Comparison of ENCODE assay signal across 18 cellular contexts in genomic region chr10:109393425-109393824, GRCh38.
DNase-seq lines count a peak whose midpoint lies in the region; ATAC-seq, FAIRE-seq and TF ChIP-seq lines count a peak whose summit lies in the region.
"Had no signal": no experiment of that assay in that cellular context is flagged by ENCODE, and none has a peak within 500 bp of the region (broad histone marks: within the 10 kb centered on the region; RNA-seq: fewer than 3 reads in every experiment).

No MANE protein-coding gene starts in this region.

- H3K9me3 ChIP-seq in A673 (ENCODE audit: low read depth, low read length, poor library complexity, severe bottlenecking) (peaks cover 22% of the 10 kb centered on the region), endodermal cell (ENCODE audit: control insufficient read depth, low read length) (peaks cover 35% of the 10 kb centered on the region), kidney (ENCODE audit: control insufficient read depth in 1 of 2, low read length in 2 of 2) (no peaks in the 10 kb centered on the region)
- H3K9me3 ChIP-seq: HAP-1 had no signal

- H3K4me3 ChIP-seq in A673 (ENCODE audit: low read depth, low read length, poor library complexity, severe bottlenecking) (no peak overlapping the region), endodermal cell (ENCODE audit: low read length) (peak overlapping the region; percentile 53), kidney (ENCODE audit: low read length in 2 of 2) (no peak overlapping the region)
- H3K4me3 ChIP-seq: GM12878, HAP-1, K562 had no signal

- H3K4me1 ChIP-seq in A673 (ENCODE audit: insufficient read depth, low read length, poor library complexity, severe bottlenecking): peaks cover 21% of the 10 kb centered on the region
- no peaks in the 10 kb centered on the region for H3K4me1 ChIP-seq in endodermal cell (ENCODE audit: control insufficient read depth, insufficient read depth, low read length)
- no peaks in the 10 kb centered on the region for H3K4me1 ChIP-seq in kidney (ENCODE audit: control insufficient read depth in 1 of 2, insufficient read depth in 1 of 2, low read depth in 1 of 2, low read length in 2 of 2)
- H3K4me1 ChIP-seq: HAP-1 had no signal

- H3K9me3 Mint-ChIP-seq in endodermal cell: peaks cover 27% of the 10 kb centered on the region

- peaks cover 21% of the 10 kb centered on the region for H3K27me3 Mint-ChIP-seq in endodermal cell (ENCODE audit: insufficient read depth)
- H3K27me3 Mint-ChIP-seq: CD4-positive, alpha-beta memory T cell had no signal

- H3K9ac ChIP-seq in endodermal cell (ENCODE audit: extremely low read depth, low read length, poor library complexity, severe bottlenecking): no peak overlapping the region
- H3K9ac ChIP-seq in kidney (ENCODE audit: low read length in 2 of 2): no peak overlapping the region

- peak; percentile 93 for DNase-seq in A673 (ENCODE audit: low spot score)
- peak; percentile 95 for DNase-seq in NCI-H82 (lab: John Stamatoyannopoulos, UW)
- DNase-seq in endodermal cell: peak; percentile 89
- peak; percentile 58 for DNase-seq in kidney
- no peak for DNase-seq in middle frontal gyrus (ENCODE audit: extremely low spot score, low spot score)
- no peak for DNase-seq in cerebellar cortex (ENCODE audit: low spot score)
- no peak for DNase-seq in AG20443 (ENCODE audit: low spot score)
- DNase-seq: CD4-positive, alpha-beta memory T cell; MV-4-11; NCI-H1417 treated with DMSO at 0.1 percent for 48 hours; NCI-H1930; NCI-H774 had no signal

- H3K36me3 ChIP-seq in A673 (ENCODE audit: insufficient read depth, low read length, poor library complexity, severe bottlenecking) (no peaks in the 10 kb centered on the region), endodermal cell (ENCODE audit: control insufficient read depth, insufficient read depth, low read length) (no peaks in the 10 kb centered on the region), kidney (ENCODE audit: control insufficient read depth in 1 of 2, insufficient read depth in 2 of 2, low read length in 2 of 2) (no peaks in the 10 kb centered on the region)
- H3K36me3 ChIP-seq: HAP-1 had no signal

- CTCF ChIA-PET in A673 (lab: Charles Lee): interaction anchor here (0.6 kb wide), 1 partner anchor 29 kb away, joined by 3 read pairs; no protein-coding TSS in a partner anchor

- no peak for TF ChIP-seq CTCF in A673 (conservative IDR thresholded peaks at IDR 0.05; ENCODE audit: low read depth, low read length)
- peak; percentile 35 for TF ChIP-seq CTCF in endodermal cell (conservative IDR thresholded peaks at IDR 0.05)
- no peak for TF ChIP-seq CTCF in kidney (IDR thresholded peaks at IDR 0.05; ENCODE audit: borderline replicate concordance, extremely low read depth, insufficient read depth)

- H3K4me3 Mint-ChIP-seq in endodermal cell: peak overlapping the region; percentile 23
- H3K4me3 Mint-ChIP-seq: CD4-positive, alpha-beta memory T cell had no signal

- peaks cover 48% of the 10 kb centered on the region for H3K4me1 Mint-ChIP-seq in endodermal cell
- H3K4me1 Mint-ChIP-seq: CD4-positive, alpha-beta memory T cell had no signal

- POLR2A ChIA-PET in A673 (lab: Charles Lee; ENCODE audit: low non-redundant PET): no interaction called here

- 62% methylated on average over 3 of the region's 3 CpGs; no CpG with 5 or more reads in 1 of the 2 experiments for WGBS in endodermal cell (ENCODE audit: insufficient coverage in 1 of 2, insufficient read length in 1 of 2), 2 experiments

- no peak for FAIRE-seq in kidney (lab: Jason Lieb, UNC)
- FAIRE-seq: GM12878, K562 had no signal

- H3K27ac ChIP-seq in A673 (ENCODE audit: low read depth, low read length, poor library complexity, severe bottlenecking): peak overlapping the region; percentile 70
- H3K27ac ChIP-seq in endodermal cell (ENCODE audit: low read depth, low read length): no peak overlapping the region
- no peak overlapping the region for H3K27ac ChIP-seq in kidney (ENCODE audit: low read depth in 2 of 2, low read length in 2 of 2)
- H3K27ac ChIP-seq: 22Rv1, HL-60 had no signal

- no TSS peak for BruUV-seq in A673 (replicated peaks; lab: Mats Ljungman, UMichigan)

- ATAC-seq in HG02642 (IDR thresholded peaks at IDR 0.05; ENCODE audit: poor library complexity, unreplicated experiment): no peak
- ATAC-seq: GM12878, K562 had no signal

- peaks cover 3% of the 10 kb centered on the region for H3K36me3 Mint-ChIP-seq in endodermal cell (ENCODE audit: low read depth)
- H3K36me3 Mint-ChIP-seq: CD4-positive, alpha-beta memory T cell had no signal

- H3K27me3 ChIP-seq in A673 (replicated peaks; ENCODE audit: insufficient read depth, low read depth, low read length, poor library complexity): no peaks in the 10 kb centered on the region
- H3K27me3 ChIP-seq in endodermal cell (ENCODE audit: control insufficient read depth, insufficient read depth, low read length, poor library complexity, severe bottlenecking): no peaks in the 10 kb centered on the region

- H3K27ac Mint-ChIP-seq in endodermal cell: peak overlapping the region; percentile 6
- H3K27ac Mint-ChIP-seq: CD4-positive, alpha-beta memory T cell had no signal

- intact Hi-C loops in A673 (cut with micrococcal nuclease; ENCODE audit: unreplicated experiment) (no loop called here), kidney (cut with DNase I) (no loop called here)

Comparison
In these comparisons a context has a peak if more than half of its experiments do, and no peak if none do; other contexts are left out.
1. DNase-seq: peak in A673 (single experiment), NCI-H82 (single experiment), endodermal cell (single experiment) and kidney (single experiment); none in middle frontal gyrus (single experiment), cerebellar cortex (single experiment) and AG20443 (single experiment).